ENCODE assay signal across 16 cellular contexts in the genomic region with DNA sequence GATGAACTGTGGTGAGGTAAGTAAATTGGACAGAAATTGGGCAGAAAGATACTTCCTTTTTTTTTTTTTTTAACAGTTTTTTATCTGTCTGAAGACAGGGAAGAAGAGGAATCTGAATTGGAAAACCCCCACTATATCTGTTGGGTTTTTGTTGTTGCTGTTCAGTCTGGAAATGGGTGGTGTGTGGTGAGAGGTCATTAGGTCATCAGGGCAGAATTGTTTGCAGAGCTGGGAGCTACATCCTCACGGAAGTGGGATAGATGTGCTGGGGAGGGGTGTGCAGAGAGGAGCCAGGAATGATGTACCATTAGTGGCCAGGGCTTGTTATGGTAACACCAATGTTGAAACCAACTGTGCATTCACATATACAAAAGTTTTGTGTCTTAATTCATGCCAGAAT.
DNase-seq lines count a peak whose midpoint lies in the region; FAIRE-seq and TF ChIP-seq lines count a peak whose summit lies in the region.
"Had no signal": no experiment of that assay in that cellular context is flagged by ENCODE, and none has a peak within 500 bp of the region (broad histone marks: within the 10 kb centered on the region; RNA-seq: fewer than 3 reads in every experiment).

No MANE protein-coding gene starts in this region.

- in situ Hi-C loops in GM13977 (cut with MboI; ENCODE audit: low pct_unique_long_range_greater_than_20kb, low sequenced_read_pairs, unreplicated experiment) = no loop called here

- peaks cover 47% of the 10 kb centered on the region for H3K4me1 Mint-ChIP-seq in T-helper 2 cell treated with Interferon-gamma antibody and Interleukin-4, amounts not matched to agents 5 μg/mL and 100 μg/mL, for 36 hours (ENCODE audit: low read depth)
- H3K4me1 Mint-ChIP-seq in nephron progenitor cell = peaks cover 50% of the 10 kb centered on the region

- TF ChIP-seq CTCF in choroid plexus epithelial cell (conservative IDR thresholded peaks at IDR 0.05; ENCODE audit: low read depth, low read length) = no peak
- TF ChIP-seq CTCF in nephron progenitor cell (IDR thresholded peaks at IDR 0.05) = no peak
- TF ChIP-seq CTCF in GM13977 (IDR thresholded peaks at IDR 0.05; ENCODE audit: extremely low read depth, insufficient read depth, missing control alignments) = no peak

- H3K4me3 Mint-ChIP-seq in T-helper 2 cell treated with Interferon-gamma antibody and Interleukin-4, amounts not matched to agents 5 μg/mL and 100 μg/mL, for 36 hours = no peak overlapping the region
- peak overlapping the region; percentile 12 for H3K4me3 Mint-ChIP-seq in nephron progenitor cell

- peaks cover 34% of the 10 kb centered on the region for H3K36me3 Mint-ChIP-seq in T-helper 2 cell treated with Interferon-gamma antibody and Interleukin-4, amounts not matched to agents 5 μg/mL and 100 μg/mL, for 36 hours (ENCODE audit: low read depth)
- peaks cover 64% of the 10 kb centered on the region for H3K36me3 Mint-ChIP-seq in nephron progenitor cell (ENCODE audit: low read depth)

- H3K9me3 Mint-ChIP-seq in T-helper 2 cell treated with Interferon-gamma antibody and Interleukin-4, amounts not matched to agents 5 μg/mL and 100 μg/mL, for 36 hours = peaks cover 4% of the 10 kb centered on the region
- H3K9me3 Mint-ChIP-seq in nephron progenitor cell = peaks cover 38% of the 10 kb centered on the region

- FAIRE-seq in RCC 7860 (lab: Jason Lieb, UNC) = peak; percentile 39
- FAIRE-seq: A204.1 had no signal

- DNase-seq in T-helper 2 cell treated with Interferon-gamma antibody and Interleukin-4, amounts not matched to agents 5 μg/mL and 100 μg/mL, for 36 hours (ENCODE audit: low spot score) = no peak
- DNase-seq in T-helper 2 cell = no peak
- peak; percentile 59 for DNase-seq in RCC 7860 (ENCODE audit: low spot score)
- peak; percentile 21 for DNase-seq in choroid plexus epithelial cell (ENCODE audit: low read depth)
- DNase-seq in nephron progenitor cell = no peak
- DNase-seq in HUDEP-2 (lab: John Stamatoyannopoulos, UW; ENCODE audit: unreplicated experiment in 76 of 76) = no peak
- DNase-seq in DMS79 treated with DMSO at 0.1 percent for 48 hours (lab: John Stamatoyannopoulos, UW) = no peak
- DNase-seq in GM13977 (ENCODE audit: low spot score) = no peak
- DNase-seq: activated CD4-positive, CD25-positive, alpha-beta regulatory T cell treated with anti-CD3 and anti-CD28 coated beads, Interleukin-2, amount 50 U/mL, for 72 hours; central memory CD4-positive, alpha-beta T cell; DND-41; NCI-H446; SIG-M5 had no signal

- no peaks in the 10 kb centered on the region for H3K27me3 Mint-ChIP-seq in T-helper 2 cell treated with Interferon-gamma antibody and Interleukin-4, amounts not matched to agents 5 μg/mL and 100 μg/mL, for 36 hours (ENCODE audit: low read depth)
- H3K27me3 Mint-ChIP-seq in nephron progenitor cell (ENCODE audit: low read depth, poor library complexity) = peaks cover 2% of the 10 kb centered on the region

- H3K4me3 ChIP-seq in choroid plexus epithelial cell (ENCODE audit: low read depth, low read length) = no peak overlapping the region
- H3K4me3 ChIP-seq: skin epidermis, upper lobe of left lung had no signal

- H3K27ac Mint-ChIP-seq in T-helper 2 cell treated with Interferon-gamma antibody and Interleukin-4, amounts not matched to agents 5 μg/mL and 100 μg/mL, for 36 hours = peak overlapping the region; percentile 52
- peak overlapping the region; percentile 28 for H3K27ac Mint-ChIP-seq in nephron progenitor cell

Comparison
In these comparisons a context has a peak if more than half of its experiments do, and no peak if none do; other contexts are left out.
1. DNase-seq: peak in RCC 7860 (single experiment) and choroid plexus epithelial cell (single experiment); none in T-helper 2 cell treated with Interferon-gamma antibody and Interleukin-4, amounts not matched to agents 5 μg/mL and 100 μg/mL, for 36 hours (single experiment), T-helper 2 cell (0 of 5), nephron progenitor cell (single experiment), HUDEP-2 (0 of 76), DMS79 treated with DMSO at 0.1 percent for 48 hours (single experiment) and GM13977 (single experiment).